ENCODE assay signal across 9 cellular contexts in genomic region chr2:64606495-64607363, GRCh38. TPM values are rescaled to one million over a fixed set of nuclear protein-coding genes. Genes with fewer than 3 reads are reported as not detected.
DNase-seq lines count a peak whose midpoint lies in the region; ATAC-seq and TF ChIP-seq lines count a peak whose summit lies in the region.
"Had no signal": no experiment of that assay in that cellular context is flagged by ENCODE, and none has a peak within 500 bp of the region (broad histone marks: within the 10 kb centered on the region; RNA-seq: fewer than 3 reads in every experiment).

No MANE protein-coding gene starts in this region.

- peak; percentile 47 for DNase-seq in NCI-H146 (lab: John Stamatoyannopoulos, UW)
- no peak for DNase-seq in NCI-H146 treated with DMSO at 0.1 percent for 48 hours (lab: John Stamatoyannopoulos, UW; ENCODE audit: unreplicated experiment)
- peak; percentile 75 for DNase-seq in T-helper 9 cell
- peak; percentile 55 to 86 (median 74) for DNase-seq in body of pancreas
- DNase-seq in left kidney (ENCODE audit: low read depth, low spot score) = peak; percentile 81
- peak; percentile 55 to 64 (median 59) for DNase-seq in stimulated activated CD4-positive, alpha-beta T cell treated with anti-CD3 and anti-CD28 coated beads, TNF-alpha, amount 100 ng/mL, for 1 hour (ENCODE audit: low read depth in 3 of 3, low spot score in 1 of 3)
- no peak for DNase-seq in KG1 (lab: John Stamatoyannopoulos, UW)

- TF ChIP-seq CTCF in body of pancreas (IDR thresholded peaks at IDR 0.05) = no peak

- peaks cover 39% of the 10 kb centered on the region for H3K4me1 ChIP-seq in body of pancreas

- no peak overlapping the region for H3K4me3 ChIP-seq in body of pancreas

- H3K36me3 ChIP-seq in body of pancreas (replicated peaks in 1 of 2; ENCODE audit: insufficient read depth in 1 of 2, low read depth in 2 of 2) = no peaks in the 10 kb centered on the region

- no peaks in the 10 kb centered on the region for H3K27me3 ChIP-seq in body of pancreas

- ATAC-seq in HG03135 (IDR thresholded peaks at IDR 0.05; ENCODE audit: unreplicated experiment) = peak; percentile 86
- peak; percentile 65 for ATAC-seq in body of pancreas

- no peaks in the 10 kb centered on the region for H3K9me3 ChIP-seq in body of pancreas

- WGBS in body of pancreas, 2 donors = 66 to 74% methylated on average over 17 to 21 of the region's 21 CpGs

- intact Hi-C loops in body of pancreas (cut with DNase I) = no loop called here

- H3K27ac ChIP-seq in body of pancreas = peak overlapping the region in 3 of 4 donors; percentile 11 to 51 (median 31)
- H3K27ac ChIP-seq: 22Rv1 had no signal

- TF ChIP-seq POLR2A in body of pancreas (IDR thresholded peaks at IDR 0.05) = no peak

RNA-seq across cellular contexts. Expression of gene SERTAD2, which starts 47.0 kb away (rescaled TPM):
- total RNA-seq in body of pancreas = 1 to 10 TPM; 3.3 to 6.7 TPM

Comparison
In these comparisons a context has a peak if more than half of its experiments do, and no peak if none do; other contexts are left out.
1. DNase-seq: peak in NCI-H146 (single experiment), T-helper 9 cell (single experiment), body of pancreas (4 of 4), left kidney (single experiment) and stimulated activated CD4-positive, alpha-beta T cell treated with anti-CD3 and anti-CD28 coated beads, TNF-alpha, amount 100 ng/mL, for 1 hour (3 of 3); none in NCI-H146 treated with DMSO at 0.1 percent for 48 hours (single experiment) and KG1 (single experiment).